ENCODE assay signal across 10 cellular contexts in genomic region chr10:89303161-89303560, GRCh38. TPM values are rescaled to one million over a fixed set of nuclear protein-coding genes. Genes with fewer than 3 reads are reported as not detected.
DNase-seq lines count a peak whose midpoint lies in the region; ATAC-seq and TF ChIP-seq lines count a peak whose summit lies in the region.
"Had no signal": no experiment of that assay in that cellular context is flagged by ENCODE, and none has a peak within 500 bp of the region (broad histone marks: within the 10 kb centered on the region; RNA-seq: fewer than 3 reads in every experiment).

No MANE protein-coding gene starts in this region.

- no peak for ATAC-seq in DND-41 (ENCODE audit: insufficient read depth, low read depth)
- ATAC-seq in RWPE2 (ENCODE audit: low read depth), result no peak
- no peak for ATAC-seq in HG03571 (IDR thresholded peaks at IDR 0.05; ENCODE audit: unreplicated experiment)
- ATAC-seq in HG02798 (IDR thresholded peaks at IDR 0.05; ENCODE audit: poor library complexity, unreplicated experiment), result no peak

- TF ChIP-seq POLR2A in esophagus muscularis mucosa (IDR thresholded peaks at IDR 0.05; ENCODE audit: low read depth), result no peak

- H3K36me3 ChIP-seq in DND-41 (ENCODE audit: insufficient read depth, low read length) (peaks cover 10% of the 10 kb centered on the region; the same call in 1 of the 2 replicates), RWPE2 (ENCODE audit: low read depth) (no peaks in the 10 kb centered on the region), esophagus muscularis mucosa (peaks cover 0 to 26% (median 9%) of the 10 kb centered on the region in 4 donors)

- H3K9ac ChIP-seq in DND-41 (ENCODE audit: low read depth, low read length), result no peak overlapping the region; the same call in 1 of the 2 replicates

- H2AFZ ChIP-seq in DND-41 (ENCODE audit: low read depth, low read length), result 0 out of 2 replicates have a peak overlapping the region, but pooled peaks have one; percentile 16

- TF ChIP-seq CTCF in DND-41 (IDR thresholded peaks at IDR 0.05; ENCODE audit: borderline replicate concordance, extremely low read depth, low read length, poor library complexity, severe bottlenecking) (no peak), RWPE2 (IDR thresholded peaks at IDR 0.05; ENCODE audit: poor library complexity, severe bottlenecking) (no peak), esophagus muscularis mucosa (IDR thresholded peaks at IDR 0.05) (no peak)

- H3K9me3 ChIP-seq in DND-41 (ENCODE audit: insufficient read depth, low read length, severe bottlenecking) (no peaks in the 10 kb centered on the region), RWPE2 (ENCODE audit: severe bottlenecking) (peaks cover 2% of the 10 kb centered on the region), esophagus muscularis mucosa (no peaks in the 10 kb centered on the region)

- H3K4me1 ChIP-seq in DND-41 (ENCODE audit: insufficient read depth, low read length), result peaks cover 33% of the 10 kb centered on the region
- peaks cover 24% of the 10 kb centered on the region for H3K4me1 ChIP-seq in RWPE2 (ENCODE audit: insufficient read depth, poor library complexity, severe bottlenecking)
- H3K4me1 ChIP-seq in esophagus muscularis mucosa, result peaks cover 10 to 45% (median 32%) of the 10 kb centered on the region in 4 donors

- intact Hi-C loops in esophagus muscularis mucosa (cut with DNase I), result no loop called here

- no peaks in the 10 kb centered on the region for H4K20me1 ChIP-seq in DND-41 (ENCODE audit: insufficient read depth, low read length)

- DNase-seq in DND-41, result no peak
- DNase-seq in RWPE2 (ENCODE audit: low spot score), result no peak
- DNase-seq in esophagus muscularis mucosa (ENCODE audit: extremely low spot score), result no peak
- DNase-seq in retina, result peak; percentile 11
- DNase-seq in UCSD-AML1 (lab: John Stamatoyannopoulos, UW; ENCODE audit: unreplicated experiment), result no peak
- no peak for DNase-seq in A172 (ENCODE audit: low spot score)
- DNase-seq: effector CD8-positive, alpha-beta T cell; stimulated activated CD4-positive, alpha-beta T cell treated with anti-CD3 and anti-CD28 coated beads, Interleukin-2, amount 100 ng/mL, for 24 hours had no signal

- peaks cover 3% of the 10 kb centered on the region; the same call in 1 of the 2 replicates for H3K79me2 ChIP-seq in DND-41 (ENCODE audit: insufficient read depth, low read length)

- 0 out of 2 replicates have a peak overlapping the region, but pooled peaks have one; percentile 19 for H3K27ac ChIP-seq in DND-41 (ENCODE audit: low read length)
- peak overlapping the region; percentile 70 for H3K27ac ChIP-seq in RWPE2 (ENCODE audit: poor library complexity, severe bottlenecking)
- H3K27ac ChIP-seq in esophagus muscularis mucosa (replicated peaks in 1 of 4), result peak overlapping the region in 3 of 4 donors; percentile 84 to 89 (median 88)

- H3K27me3 ChIP-seq in DND-41 (ENCODE audit: insufficient read depth, low read length, poor library complexity) (no peaks in the 10 kb centered on the region), RWPE2 (ENCODE audit: insufficient read depth, poor library complexity, severe bottlenecking) (no peaks in the 10 kb centered on the region), esophagus muscularis mucosa (no peaks in the 10 kb centered on the region)

- 60% methylated on average over 2 of the region's 2 CpGs for WGBS in esophagus muscularis mucosa

- H3K4me3 ChIP-seq in DND-41 (ENCODE audit: low read depth in 1 of 2, low read length in 2 of 2) (peak overlapping the region in 1 of 2 experiments; percentile 19; a peak in 2 of 4 replicates), RWPE2 (ENCODE audit: severe bottlenecking) (no peak overlapping the region), esophagus muscularis mucosa (peak overlapping the region; percentile 53 to 64 (median 56))

- peak overlapping the region; percentile 70 for H3K4me2 ChIP-seq in DND-41 (ENCODE audit: insufficient read depth, low read length)

- TF ChIP-seq EP300 in esophagus muscularis mucosa (IDR thresholded peaks at IDR 0.05), result no peak

RNA-seq across cellular contexts. Expression of gene IFIT2, which starts 1.3 kb away (rescaled TPM):
- total RNA-seq in esophagus muscularis mucosa, result 1 to 10 TPM; 2.2 to 5.0 (median 3.3) TPM
- 2.5 and 3.5 TPM in 2 replicates for total RNA-seq in A172 (2014; rRNA removed; shearing (Covaris generic))

RNA-seq across cellular contexts. Expression of gene IFIT3, which starts 24.6 kb away (rescaled TPM):
- 1 to 10 TPM; 7.8 to 9.8 (median 8.8) TPM for total RNA-seq in esophagus muscularis mucosa
- 16.6 and 17.2 TPM in 2 replicates for total RNA-seq in A172 (2014; rRNA removed; shearing (Covaris generic))

RNA-seq across cellular contexts. Expression of gene LIPA, which starts 51.6 kb away (rescaled TPM):
- total RNA-seq in esophagus muscularis mucosa, result 10 to 100 TPM; 18.3 to 28.3 (median 24.0) TPM
- total RNA-seq in A172 (2014; rRNA removed; shearing (Covaris generic)), result 92.1 and 113 TPM in 2 replicates

Comparison
In these comparisons a context has a peak if more than half of its experiments do, and no peak if none do; other contexts are left out.
1. H3K27ac ChIP-seq: peak in every context shown above with its lines; median percentile 88 in esophagus muscularis mucosa; 70 in RWPE2; 19 in DND-41.